Comparison of ENCODE assay signal across 1 cellular context in the genomic region with DNA sequence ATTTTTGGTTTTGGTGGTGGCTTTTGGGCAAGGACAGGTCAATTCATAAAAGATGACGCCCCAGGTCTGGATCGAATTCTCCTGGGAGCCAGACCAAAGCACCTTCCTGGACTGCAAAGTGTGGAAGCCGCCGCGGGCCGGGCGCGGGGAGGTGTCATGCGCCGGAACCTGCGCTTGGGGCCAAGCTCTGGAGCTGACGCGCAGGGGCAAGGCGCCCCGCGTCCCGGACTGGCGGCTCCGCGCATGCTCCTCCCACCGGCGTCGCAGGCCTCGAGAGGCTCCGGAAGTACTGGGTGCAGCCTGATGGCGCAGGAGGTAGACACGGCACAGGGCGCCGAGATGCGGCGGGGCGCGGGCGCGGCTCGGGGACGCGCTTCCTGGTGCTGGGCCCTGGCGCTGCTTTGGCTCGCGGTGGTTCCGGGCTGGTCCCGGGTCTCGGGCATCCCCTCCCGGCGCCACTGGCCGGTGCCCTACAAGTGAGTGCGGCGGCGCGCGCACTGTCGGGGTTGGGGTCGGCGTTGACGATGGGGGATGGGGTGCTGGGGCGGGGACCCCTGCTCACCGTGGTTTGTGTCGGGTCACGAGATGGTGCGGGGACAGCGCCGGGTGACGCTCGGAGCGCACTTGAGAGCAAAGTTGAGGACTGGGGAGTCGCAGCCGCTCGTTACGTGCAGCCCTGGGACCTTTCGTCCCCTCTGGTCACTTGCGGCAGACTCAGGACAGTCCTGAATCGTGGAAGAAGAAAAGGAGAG.
TF ChIP-seq lines count a peak whose summit lies in the region.

A gene (plus strand): TSS at position 286 of the 752 bp plus-strand sequence. CDS start 18 bp downstream, at position 304.

TF ChIP-seq in HepG2, 621 proteins besides CTCF, POLR2A, EP300 and RAD21 (continued from another document and continues in another):
- TF ChIP-seq, protein P1, sequence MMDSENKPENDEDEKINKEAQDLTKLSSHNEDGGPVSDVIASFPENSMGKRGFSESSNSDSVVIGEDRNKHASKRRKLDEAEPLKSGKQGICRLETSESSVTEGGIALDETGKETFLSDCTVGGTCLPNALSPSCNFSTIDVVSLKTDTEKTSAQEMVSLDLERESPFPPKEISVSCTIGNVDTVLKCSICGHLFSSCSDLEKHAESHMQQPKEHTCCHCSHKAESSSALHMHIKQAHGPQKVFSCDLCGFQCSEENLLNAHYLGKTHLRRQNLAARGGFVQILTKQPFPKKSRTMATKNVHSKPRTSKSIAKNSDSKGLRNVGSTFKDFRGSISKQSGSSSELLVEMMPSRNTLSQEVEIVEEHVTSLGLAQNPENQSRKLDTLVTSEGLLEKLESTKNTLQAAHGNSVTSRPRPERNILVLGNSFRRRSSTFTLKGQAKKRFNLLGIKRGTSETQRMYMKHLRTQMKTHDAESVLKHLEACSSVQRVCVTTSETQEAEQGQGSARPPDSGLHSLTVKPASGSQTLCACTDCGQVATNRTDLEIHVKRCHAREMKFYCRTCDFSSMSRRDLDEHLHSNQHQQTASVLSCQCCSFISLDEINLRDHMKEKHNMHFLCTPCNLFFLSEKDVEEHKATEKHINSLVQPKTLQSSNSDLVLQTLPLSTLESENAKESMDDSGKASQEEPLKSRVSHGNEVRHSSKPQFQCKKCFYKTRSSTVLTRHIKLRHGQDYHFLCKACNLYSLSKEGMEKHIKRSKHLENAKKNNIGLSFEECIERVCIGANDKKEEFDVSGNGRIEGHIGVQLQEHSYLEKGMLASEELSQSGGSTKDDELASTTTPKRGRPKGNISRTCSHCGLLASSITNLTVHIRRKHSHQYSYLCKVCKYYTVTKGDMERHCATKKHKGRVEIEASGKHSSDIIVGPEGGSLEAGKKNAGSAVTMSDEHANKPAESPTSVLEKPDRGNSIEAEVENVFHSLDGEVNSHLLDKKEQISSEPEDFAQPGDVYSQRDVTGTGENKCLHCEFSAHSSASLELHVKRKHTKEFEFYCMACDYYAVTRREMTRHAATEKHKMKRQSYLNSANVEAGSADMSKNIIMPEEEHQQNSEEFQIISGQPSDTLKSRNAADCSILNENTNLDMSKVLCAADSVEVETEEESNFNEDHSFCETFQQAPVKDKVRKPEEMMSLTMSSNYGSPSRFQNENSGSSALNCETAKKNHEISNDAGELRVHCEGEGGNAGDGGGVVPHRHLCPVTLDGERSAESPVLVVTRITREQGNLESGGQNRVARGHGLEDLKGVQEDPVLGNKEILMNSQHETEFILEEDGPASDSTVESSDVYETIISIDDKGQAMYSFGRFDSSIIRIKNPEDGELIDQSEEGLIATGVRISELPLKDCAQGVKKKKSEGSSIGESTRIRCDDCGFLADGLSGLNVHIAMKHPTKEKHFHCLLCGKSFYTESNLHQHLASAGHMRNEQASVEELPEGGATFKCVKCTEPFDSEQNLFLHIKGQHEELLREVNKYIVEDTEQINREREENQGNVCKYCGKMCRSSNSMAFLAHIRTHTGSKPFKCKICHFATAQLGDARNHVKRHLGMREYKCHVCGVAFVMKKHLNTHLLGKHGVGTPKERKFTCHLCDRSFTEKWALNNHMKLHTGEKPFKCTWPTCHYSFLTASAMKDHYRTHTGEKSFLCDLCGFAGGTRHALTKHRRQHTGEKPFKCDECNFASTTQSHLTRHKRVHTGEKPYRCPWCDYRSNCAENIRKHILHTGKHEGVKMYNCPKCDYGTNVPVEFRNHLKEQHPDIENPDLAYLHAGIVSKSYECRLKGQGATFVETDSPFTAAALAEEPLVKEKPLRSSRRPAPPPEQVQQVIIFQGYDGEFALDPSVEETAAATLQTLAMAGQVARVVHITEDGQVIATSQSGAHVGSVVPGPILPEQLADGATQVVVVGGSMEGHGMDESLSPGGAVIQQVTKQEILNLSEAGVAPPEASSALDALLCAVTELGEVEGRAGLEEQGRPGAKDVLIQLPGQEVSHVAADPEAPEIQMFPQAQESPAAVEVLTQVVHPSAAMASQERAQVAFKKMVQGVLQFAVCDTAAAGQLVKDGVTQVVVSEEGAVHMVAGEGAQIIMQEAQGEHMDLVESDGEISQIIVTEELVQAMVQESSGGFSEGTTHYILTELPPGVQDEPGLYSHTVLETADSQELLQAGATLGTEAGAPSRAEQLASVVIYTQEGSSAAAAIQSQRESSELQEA (CRISPR knock-in tag; IDR thresholded peaks at IDR 0.05; ENCODE audit: not compliant biosample characterization): peak; percentile 91
- TF ChIP-seq, protein P2, sequence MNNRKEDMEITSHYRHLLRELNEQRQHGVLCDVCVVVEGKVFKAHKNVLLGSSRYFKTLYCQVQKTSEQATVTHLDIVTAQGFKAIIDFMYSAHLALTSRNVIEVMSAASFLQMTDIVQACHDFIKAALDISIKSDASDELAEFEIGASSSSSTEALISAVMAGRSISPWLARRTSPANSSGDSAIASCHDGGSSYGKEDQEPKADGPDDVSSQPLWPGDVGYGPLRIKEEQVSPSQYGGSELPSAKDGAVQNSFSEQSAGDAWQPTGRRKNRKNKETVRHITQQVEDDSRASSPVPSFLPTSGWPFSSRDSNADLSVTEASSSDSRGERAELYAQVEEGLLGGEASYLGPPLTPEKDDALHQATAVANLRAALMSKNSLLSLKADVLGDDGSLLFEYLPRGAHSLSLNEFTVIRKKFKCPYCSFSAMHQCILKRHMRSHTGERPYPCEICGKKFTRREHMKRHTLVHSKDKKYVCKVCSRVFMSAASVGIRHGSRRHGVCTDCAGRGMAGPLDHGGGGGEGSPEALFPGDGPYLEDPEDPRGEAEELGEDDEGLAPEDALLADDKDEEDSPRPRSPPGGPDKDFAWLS (CRISPR knock-in tag; IDR thresholded peaks at IDR 0.05; ENCODE audit: borderline replicate concordance): no peak
- TF ChIP-seq ZNF792 (CRISPR knock-in tag; IDR thresholded peaks at IDR 0.05): peak; percentile 73; the same call in 1 of the 2 replicates
- TF ChIP-seq, protein P3, sequence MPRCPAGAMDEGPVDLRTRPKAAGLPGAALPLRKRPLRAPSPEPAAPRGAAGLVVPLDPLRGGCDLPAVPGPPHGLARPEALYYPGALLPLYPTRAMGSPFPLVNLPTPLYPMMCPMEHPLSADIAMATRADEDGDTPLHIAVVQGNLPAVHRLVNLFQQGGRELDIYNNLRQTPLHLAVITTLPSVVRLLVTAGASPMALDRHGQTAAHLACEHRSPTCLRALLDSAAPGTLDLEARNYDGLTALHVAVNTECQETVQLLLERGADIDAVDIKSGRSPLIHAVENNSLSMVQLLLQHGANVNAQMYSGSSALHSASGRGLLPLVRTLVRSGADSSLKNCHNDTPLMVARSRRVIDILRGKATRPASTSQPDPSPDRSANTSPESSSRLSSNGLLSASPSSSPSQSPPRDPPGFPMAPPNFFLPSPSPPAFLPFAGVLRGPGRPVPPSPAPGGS (CRISPR knock-in tag; IDR thresholded peaks at IDR 0.05): peak; percentile 89
- TF ChIP-seq ZNF382 (CRISPR knock-in tag; IDR thresholded peaks at IDR 0.05; ENCODE audit: borderline replicate concordance): no peak
- no peak for TF ChIP-seq ZNF674 (CRISPR knock-in tag; IDR thresholded peaks at IDR 0.05; ENCODE audit: low read depth)
- TF ChIP-seq, protein P4, sequence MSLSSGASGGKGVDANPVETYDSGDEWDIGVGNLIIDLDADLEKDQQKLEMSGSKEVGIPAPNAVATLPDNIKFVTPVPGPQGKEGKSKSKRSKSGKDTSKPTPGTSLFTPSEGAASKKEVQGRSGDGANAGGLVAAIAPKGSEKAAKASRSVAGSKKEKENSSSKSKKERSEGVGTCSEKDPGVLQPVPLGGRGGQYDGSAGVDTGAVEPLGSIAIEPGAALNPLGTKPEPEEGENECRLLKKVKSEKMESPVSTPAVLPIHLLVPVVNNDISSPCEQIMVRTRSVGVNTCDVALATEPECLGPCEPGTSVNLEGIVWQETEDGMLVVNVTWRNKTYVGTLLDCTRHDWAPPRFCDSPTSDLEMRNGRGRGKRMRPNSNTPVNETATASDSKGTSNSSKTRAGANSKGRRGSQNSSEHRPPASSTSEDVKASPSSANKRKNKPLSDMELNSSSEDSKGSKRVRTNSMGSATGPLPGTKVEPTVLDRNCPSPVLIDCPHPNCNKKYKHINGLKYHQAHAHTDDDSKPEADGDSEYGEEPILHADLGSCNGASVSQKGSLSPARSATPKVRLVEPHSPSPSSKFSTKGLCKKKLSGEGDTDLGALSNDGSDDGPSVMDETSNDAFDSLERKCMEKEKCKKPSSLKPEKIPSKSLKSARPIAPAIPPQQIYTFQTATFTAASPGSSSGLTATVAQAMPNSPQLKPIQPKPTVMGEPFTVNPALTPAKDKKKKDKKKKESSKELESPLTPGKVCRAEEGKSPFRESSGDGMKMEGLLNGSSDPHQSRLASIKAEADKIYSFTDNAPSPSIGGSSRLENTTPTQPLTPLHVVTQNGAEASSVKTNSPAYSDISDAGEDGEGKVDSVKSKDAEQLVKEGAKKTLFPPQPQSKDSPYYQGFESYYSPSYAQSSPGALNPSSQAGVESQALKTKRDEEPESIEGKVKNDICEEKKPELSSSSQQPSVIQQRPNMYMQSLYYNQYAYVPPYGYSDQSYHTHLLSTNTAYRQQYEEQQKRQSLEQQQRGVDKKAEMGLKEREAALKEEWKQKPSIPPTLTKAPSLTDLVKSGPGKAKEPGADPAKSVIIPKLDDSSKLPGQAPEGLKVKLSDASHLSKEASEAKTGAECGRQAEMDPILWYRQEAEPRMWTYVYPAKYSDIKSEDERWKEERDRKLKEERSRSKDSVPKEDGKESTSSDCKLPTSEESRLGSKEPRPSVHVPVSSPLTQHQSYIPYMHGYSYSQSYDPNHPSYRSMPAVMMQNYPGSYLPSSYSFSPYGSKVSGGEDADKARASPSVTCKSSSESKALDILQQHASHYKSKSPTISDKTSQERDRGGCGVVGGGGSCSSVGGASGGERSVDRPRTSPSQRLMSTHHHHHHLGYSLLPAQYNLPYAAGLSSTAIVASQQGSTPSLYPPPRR (CRISPR knock-in tag; IDR thresholded peaks at IDR 0.05; ENCODE audit: borderline replicate concordance): peak; percentile 64
- TF ChIP-seq, protein P5, sequence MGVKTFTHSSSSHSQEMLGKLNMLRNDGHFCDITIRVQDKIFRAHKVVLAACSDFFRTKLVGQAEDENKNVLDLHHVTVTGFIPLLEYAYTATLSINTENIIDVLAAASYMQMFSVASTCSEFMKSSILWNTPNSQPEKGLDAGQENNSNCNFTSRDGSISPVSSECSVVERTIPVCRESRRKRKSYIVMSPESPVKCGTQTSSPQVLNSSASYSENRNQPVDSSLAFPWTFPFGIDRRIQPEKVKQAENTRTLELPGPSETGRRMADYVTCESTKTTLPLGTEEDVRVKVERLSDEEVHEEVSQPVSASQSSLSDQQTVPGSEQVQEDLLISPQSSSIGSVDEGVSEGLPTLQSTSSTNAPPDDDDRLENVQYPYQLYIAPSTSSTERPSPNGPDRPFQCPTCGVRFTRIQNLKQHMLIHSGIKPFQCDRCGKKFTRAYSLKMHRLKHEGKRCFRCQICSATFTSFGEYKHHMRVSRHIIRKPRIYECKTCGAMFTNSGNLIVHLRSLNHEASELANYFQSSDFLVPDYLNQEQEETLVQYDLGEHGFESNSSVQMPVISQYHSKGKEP (CRISPR knock-in tag; IDR thresholded peaks at IDR 0.05): 0 out of 2 replicates have a peak, but pooled peaks have one; percentile 15
- TF ChIP-seq ZNF75D (CRISPR knock-in tag; IDR thresholded peaks at IDR 0.05; ENCODE audit: borderline replicate concordance): no peak
- 0 out of 2 replicates have a peak, but pooled peaks have one; percentile 40 for TF ChIP-seq RARA (CRISPR knock-in tag; IDR thresholded peaks at IDR 0.05)
- peak; percentile 83 for TF ChIP-seq ZBTB7A (CRISPR knock-in tag; IDR thresholded peaks at IDR 0.05)
- TF ChIP-seq, protein P6, sequence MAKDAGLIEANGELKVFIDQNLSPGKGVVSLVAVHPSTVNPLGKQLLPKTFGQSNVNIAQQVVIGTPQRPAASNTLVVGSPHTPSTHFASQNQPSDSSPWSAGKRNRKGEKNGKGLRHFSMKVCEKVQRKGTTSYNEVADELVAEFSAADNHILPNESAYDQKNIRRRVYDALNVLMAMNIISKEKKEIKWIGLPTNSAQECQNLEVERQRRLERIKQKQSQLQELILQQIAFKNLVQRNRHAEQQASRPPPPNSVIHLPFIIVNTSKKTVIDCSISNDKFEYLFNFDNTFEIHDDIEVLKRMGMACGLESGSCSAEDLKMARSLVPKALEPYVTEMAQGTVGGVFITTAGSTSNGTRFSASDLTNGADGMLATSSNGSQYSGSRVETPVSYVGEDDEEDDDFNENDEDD (CRISPR knock-in tag; IDR thresholded peaks at IDR 0.05; ENCODE audit: borderline replicate concordance): peak; percentile 96
- no peak for TF ChIP-seq FOXP1 (IDR thresholded peaks at IDR 0.05)
- TF ChIP-seq FOXP1 (CRISPR knock-in tag; IDR thresholded peaks at IDR 0.05): no peak
- TF ChIP-seq ZNF547 (CRISPR knock-in tag; IDR thresholded peaks at IDR 0.05): peak; percentile 81; the same call in 1 of the 2 replicates
- TF ChIP-seq, protein P7, sequence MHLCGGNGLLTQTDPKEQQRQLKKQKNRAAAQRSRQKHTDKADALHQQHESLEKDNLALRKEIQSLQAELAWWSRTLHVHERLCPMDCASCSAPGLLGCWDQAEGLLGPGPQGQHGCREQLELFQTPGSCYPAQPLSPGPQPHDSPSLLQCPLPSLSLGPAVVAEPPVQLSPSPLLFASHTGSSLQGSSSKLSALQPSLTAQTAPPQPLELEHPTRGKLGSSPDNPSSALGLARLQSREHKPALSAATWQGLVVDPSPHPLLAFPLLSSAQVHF (CRISPR knock-in tag; IDR thresholded peaks at IDR 0.05): peak; percentile 49; the same call in 1 of the 2 replicates
- TF ChIP-seq RFXANK (CRISPR knock-in tag; IDR thresholded peaks at IDR 0.05): 0 out of 2 replicates have a peak, but pooled peaks have one; percentile 59
